Comparison of ENCODE assay signal across 1 cellular context in genomic region chr1:156282479-156283222, GRCh38.
TF ChIP-seq lines count a peak whose summit lies in the region.

Gene SMG5, minus strand, starts transcription at chr1:156282825. Its CDS starts 145 bp downstream, at chr1:156282680.

TF ChIP-seq in HepG2, 621 proteins besides CTCF, POLR2A, EP300 and RAD21 (continued from another document and continues in another):
- TF ChIP-seq ZNF800 (CRISPR knock-in tag; IDR thresholded peaks at IDR 0.05) (peak; percentile 50; the same call in 1 of the 2 replicates), NAIF1 (CRISPR knock-in tag; IDR thresholded peaks at IDR 0.05; ENCODE audit: borderline replicate concordance) (peak; percentile 68; the same call in 1 of the 2 replicates), CEBPB (IDR thresholded peaks at IDR 0.05; ENCODE audit: borderline replicate concordance, low read depth, low read length) (no peak), CHD2 (IDR thresholded peaks at IDR 0.05; ENCODE audit: low read depth, low read length) (peak; percentile 99), ZNF253 (CRISPR knock-in tag; IDR thresholded peaks at IDR 0.05; ENCODE audit: borderline replicate concordance) (peak; percentile 73; the same call in 1 of the 2 replicates), IRX3 (CRISPR knock-in tag; IDR thresholded peaks at IDR 0.05; ENCODE audit: borderline replicate concordance, low read depth) (no peak), LCORL (IDR thresholded peaks at IDR 0.05) (no peak), LCORL (CRISPR knock-in tag; IDR thresholded peaks at IDR 0.05) (peak; percentile 85; the same call in 1 of the 2 replicates), ZBTB39 (CRISPR knock-in tag; IDR thresholded peaks at IDR 0.05) (peak; percentile 35; the same call in 1 of the 2 replicates), AKNA (CRISPR knock-in tag; IDR thresholded peaks at IDR 0.05; ENCODE audit: borderline replicate concordance) (0 out of 2 replicates have a peak, but pooled peaks have one; percentile 11), CHD4 (IDR thresholded peaks at IDR 0.05; ENCODE audit: borderline replicate concordance, low read length) (no peak), SP4 (CRISPR knock-in tag; IDR thresholded peaks at IDR 0.05) (peak; percentile 80; the same call in 1 of the 2 replicates), ETV6 (CRISPR knock-in tag; conservative IDR thresholded peaks at IDR 0.05) (peak; percentile 67; the same call in 1 of the 2 replicates), CENPX (CRISPR knock-in tag; IDR thresholded peaks at IDR 0.05) (no peak), ZNF503 (CRISPR knock-in tag; IDR thresholded peaks at IDR 0.05) (0 out of 2 replicates have a peak, but pooled peaks have one; percentile 35), ZNF609 (CRISPR knock-in tag; IDR thresholded peaks at IDR 0.05; ENCODE audit: borderline replicate concordance) (0 out of 2 replicates have a peak, but pooled peaks have one; percentile 34), NR2F2 (IDR thresholded peaks at IDR 0.05; ENCODE audit: borderline replicate concordance, low read depth) (peak; percentile 69; the same call in 1 of the 2 replicates)
- TF ChIP-seq, protein P1, sequence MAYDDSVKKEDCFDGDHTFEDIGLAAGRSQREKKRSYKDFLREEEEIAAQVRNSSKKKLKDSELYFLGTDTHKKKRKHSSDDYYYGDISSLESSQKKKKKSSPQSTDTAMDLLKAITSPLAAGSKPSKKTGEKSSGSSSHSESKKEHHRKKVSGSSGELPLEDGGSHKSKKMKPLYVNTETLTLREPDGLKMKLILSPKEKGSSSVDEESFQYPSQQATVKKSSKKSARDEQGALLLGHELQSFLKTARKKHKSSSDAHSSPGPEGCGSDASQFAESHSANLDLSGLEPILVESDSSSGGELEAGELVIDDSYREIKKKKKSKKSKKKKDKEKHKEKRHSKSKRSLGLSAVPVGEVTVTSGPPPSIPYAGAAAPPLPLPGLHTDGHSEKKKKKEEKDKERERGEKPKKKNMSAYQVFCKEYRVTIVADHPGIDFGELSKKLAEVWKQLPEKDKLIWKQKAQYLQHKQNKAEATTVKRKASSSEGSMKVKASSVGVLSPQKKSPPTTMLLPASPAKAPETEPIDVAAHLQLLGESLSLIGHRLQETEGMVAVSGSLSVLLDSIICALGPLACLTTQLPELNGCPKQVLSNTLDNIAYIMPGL (CRISPR knock-in tag; IDR thresholded peaks at IDR 0.05; ENCODE audit: borderline replicate concordance in 1 of 2, low read depth in 1 of 2): peak; percentile 86 to 87; a peak in 3 of 4 replicates
- TF ChIP-seq, protein P2, sequence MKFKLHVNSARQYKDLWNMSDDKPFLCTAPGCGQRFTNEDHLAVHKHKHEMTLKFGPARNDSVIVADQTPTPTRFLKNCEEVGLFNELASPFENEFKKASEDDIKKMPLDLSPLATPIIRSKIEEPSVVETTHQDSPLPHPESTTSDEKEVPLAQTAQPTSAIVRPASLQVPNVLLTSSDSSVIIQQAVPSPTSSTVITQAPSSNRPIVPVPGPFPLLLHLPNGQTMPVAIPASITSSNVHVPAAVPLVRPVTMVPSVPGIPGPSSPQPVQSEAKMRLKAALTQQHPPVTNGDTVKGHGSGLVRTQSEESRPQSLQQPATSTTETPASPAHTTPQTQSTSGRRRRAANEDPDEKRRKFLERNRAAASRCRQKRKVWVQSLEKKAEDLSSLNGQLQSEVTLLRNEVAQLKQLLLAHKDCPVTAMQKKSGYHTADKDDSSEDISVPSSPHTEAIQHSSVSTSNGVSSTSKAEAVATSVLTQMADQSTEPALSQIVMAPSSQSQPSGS (CRISPR knock-in tag; IDR thresholded peaks at IDR 0.05): peak; percentile 73; the same call in 1 of the 2 replicates
- TF ChIP-seq, protein P3, sequence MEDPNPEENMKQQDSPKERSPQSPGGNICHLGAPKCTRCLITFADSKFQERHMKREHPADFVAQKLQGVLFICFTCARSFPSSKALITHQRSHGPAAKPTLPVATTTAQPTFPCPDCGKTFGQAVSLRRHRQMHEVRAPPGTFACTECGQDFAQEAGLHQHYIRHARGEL (CRISPR knock-in tag; IDR thresholded peaks at IDR 0.05): no peak
- TF ChIP-seq, protein P4, sequence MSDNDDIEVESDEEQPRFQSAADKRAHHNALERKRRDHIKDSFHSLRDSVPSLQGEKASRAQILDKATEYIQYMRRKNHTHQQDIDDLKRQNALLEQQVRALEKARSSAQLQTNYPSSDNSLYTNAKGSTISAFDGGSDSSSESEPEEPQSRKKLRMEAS (IDR thresholded peaks at IDR 0.05): peak; percentile 91
- TF ChIP-seq, protein P5, sequence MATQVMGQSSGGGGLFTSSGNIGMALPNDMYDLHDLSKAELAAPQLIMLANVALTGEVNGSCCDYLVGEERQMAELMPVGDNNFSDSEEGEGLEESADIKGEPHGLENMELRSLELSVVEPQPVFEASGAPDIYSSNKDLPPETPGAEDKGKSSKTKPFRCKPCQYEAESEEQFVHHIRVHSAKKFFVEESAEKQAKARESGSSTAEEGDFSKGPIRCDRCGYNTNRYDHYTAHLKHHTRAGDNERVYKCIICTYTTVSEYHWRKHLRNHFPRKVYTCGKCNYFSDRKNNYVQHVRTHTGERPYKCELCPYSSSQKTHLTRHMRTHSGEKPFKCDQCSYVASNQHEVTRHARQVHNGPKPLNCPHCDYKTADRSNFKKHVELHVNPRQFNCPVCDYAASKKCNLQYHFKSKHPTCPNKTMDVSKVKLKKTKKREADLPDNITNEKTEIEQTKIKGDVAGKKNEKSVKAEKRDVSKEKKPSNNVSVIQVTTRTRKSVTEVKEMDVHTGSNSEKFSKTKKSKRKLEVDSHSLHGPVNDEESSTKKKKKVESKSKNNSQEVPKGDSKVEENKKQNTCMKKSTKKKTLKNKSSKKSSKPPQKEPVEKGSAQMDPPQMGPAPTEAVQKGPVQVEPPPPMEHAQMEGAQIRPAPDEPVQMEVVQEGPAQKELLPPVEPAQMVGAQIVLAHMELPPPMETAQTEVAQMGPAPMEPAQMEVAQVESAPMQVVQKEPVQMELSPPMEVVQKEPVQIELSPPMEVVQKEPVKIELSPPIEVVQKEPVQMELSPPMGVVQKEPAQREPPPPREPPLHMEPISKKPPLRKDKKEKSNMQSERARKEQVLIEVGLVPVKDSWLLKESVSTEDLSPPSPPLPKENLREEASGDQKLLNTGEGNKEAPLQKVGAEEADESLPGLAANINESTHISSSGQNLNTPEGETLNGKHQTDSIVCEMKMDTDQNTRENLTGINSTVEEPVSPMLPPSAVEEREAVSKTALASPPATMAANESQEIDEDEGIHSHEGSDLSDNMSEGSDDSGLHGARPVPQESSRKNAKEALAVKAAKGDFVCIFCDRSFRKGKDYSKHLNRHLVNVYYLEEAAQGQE (IDR thresholded peaks at IDR 0.05; ENCODE audit: borderline replicate concordance in 1 of 2, low read depth in 1 of 2, low read length in 2 of 2): peak in 1 of 2 experiments; percentile 43; a peak in 1 of 4 replicates
- TF ChIP-seq, protein P6, sequence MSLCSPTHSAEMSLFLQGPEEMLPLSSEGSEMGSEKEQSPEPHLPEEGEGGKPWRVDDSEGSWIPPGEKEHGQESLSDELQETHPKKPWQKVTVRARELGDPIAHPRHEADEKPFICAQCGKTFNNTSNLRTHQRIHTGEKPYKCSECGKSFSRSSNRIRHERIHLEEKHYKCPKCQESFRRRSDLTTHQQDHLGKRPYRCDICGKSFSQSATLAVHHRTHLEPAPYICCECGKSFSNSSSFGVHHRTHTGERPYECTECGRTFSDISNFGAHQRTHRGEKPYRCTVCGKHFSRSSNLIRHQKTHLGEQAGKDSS (CRISPR knock-in tag; IDR thresholded peaks at IDR 0.05; ENCODE audit: borderline replicate concordance, low read depth): peak; percentile 27; the same call in 1 of the 2 replicates
